In the genomic region with DNA sequence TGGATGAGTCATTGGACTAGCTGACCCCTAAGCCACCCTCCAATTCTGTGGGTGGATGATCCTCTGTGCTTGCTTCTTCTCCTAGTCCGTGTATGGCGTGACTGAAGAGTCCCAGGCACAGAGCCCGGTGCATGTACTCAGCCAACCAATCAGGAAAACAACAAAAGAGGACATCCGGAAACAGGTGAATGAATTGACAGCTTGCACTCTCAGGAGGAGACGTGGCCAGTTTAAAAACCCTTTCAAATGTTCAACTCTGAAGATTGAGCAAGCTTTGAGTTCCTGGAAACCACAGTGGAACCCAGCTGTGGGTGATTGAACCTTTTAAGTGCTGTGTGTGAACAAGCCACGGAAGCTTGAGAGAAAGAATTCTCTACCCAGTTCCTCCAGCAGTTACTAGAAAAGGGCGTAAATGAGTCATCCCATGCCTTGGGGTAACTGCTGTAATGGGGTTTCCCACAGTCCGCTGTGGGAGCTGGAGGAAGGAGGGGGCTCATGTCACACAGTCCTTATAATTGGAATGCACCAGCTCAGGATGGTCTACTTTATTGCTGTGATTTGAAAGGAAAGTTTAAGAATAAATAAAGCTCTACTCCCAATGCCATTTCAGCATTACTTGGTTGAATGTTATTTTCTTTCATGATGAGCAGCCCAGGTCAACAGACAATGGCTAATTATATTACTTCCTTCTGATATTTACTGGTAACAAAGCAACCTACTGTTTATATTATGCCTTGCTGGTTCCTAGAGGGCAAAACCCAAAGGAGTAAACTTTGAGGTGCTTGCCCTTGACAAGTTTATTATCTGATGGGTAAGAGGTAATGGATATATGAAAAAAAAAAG, we compare ENCODE assay signal across 8 cellular contexts.
A peak's percentile ranks its signal among the peaks of the same experiment; 100 is the strongest.
DNase-seq lines count a peak whose midpoint lies in the region; ATAC-seq and TF ChIP-seq lines count a peak whose summit lies in the region.

No MANE protein-coding gene starts in this region.

- DNase-seq in GM13976 (ENCODE audit: low spot score) (peak; percentile 79), HFFc6 (peak; percentile 85), NB4 (ENCODE audit: low read depth) (peak; percentile 86), activated T-cell treated with anti-CD3 and anti-CD28 coated beads for 48 hours (ENCODE audit: low read depth) (peak; percentile 41), heart right ventricle (peak in 1 of 2 donors; percentile 11), D341Med (ENCODE audit: low spot score) (no peak), BE2C (no peak)
- DNase-seq in stimulated activated CD4-positive, alpha-beta T cell treated with anti-CD3 and anti-CD28 coated beads, Interleukin-4, amount 100 ng/mL, for 48 hours (ENCODE audit: low read depth in 2 of 2): peak; percentile 21 to 39

- peaks cover 0 to 16% (median 6%) of the 10 kb centered on the region in 9 donors for H3K4me1 ChIP-seq in heart right ventricle
- no peaks in the 10 kb centered on the region for H3K4me1 ChIP-seq in BE2C

- peaks cover 18% of the 10 kb centered on the region for H3K27me3 Mint-ChIP-seq in HFFc6 (ENCODE audit: insufficient read depth)

- no peak for TF ChIP-seq CTCF in GM13976 (IDR thresholded peaks at IDR 0.05; ENCODE audit: borderline replicate concordance, control extremely low read depth, extremely low read depth, insufficient read depth, missing control alignments)
- TF ChIP-seq CTCF in HFFc6 (IDR thresholded peaks at IDR 0.05): no peak
- no peak for TF ChIP-seq CTCF in NB4 (IDR thresholded peaks at IDR 0.05; ENCODE audit: low read depth, low read length)
- TF ChIP-seq CTCF in heart right ventricle (IDR thresholded peaks at IDR 0.05): no peak
- TF ChIP-seq CTCF in BE2C (IDR thresholded peaks at IDR 0.05; ENCODE audit: low read depth, low read length): no peak

- peak overlapping the region; percentile 76; the same call in 1 of the 2 replicates for H3K27ac Mint-ChIP-seq in HFFc6

- in situ Hi-C loops in GM13976 (cut with MboI; ENCODE audit: low sequenced_read_pairs, unreplicated experiment): no loop called here

- H3K4me3 ChIP-seq in NB4 (ENCODE audit: low read depth, low read length) (no peak overlapping the region), heart right ventricle (no peak overlapping the region), BE2C (ENCODE audit: low read depth, low read length) (no peak overlapping the region)

- no peaks in the 10 kb centered on the region for H3K9me3 Mint-ChIP-seq in HFFc6

- 43 to 49% methylated on average over 8 of the region's 8 CpGs for WGBS in heart right ventricle, 2 donors

- H3K36me3 ChIP-seq in heart right ventricle (peaks cover 0 to 6% (median 0%) of the 10 kb centered on the region in 9 donors), BE2C (no peaks in the 10 kb centered on the region)

- no peak overlapping the region; the same call in 1 of the 2 replicates for H3K4me3 Mint-ChIP-seq in HFFc6

- TF ChIP-seq POLR2A in NB4 (IDR thresholded peaks at IDR 0.05; ENCODE audit: extremely low read depth, insufficient read length): no peak

- H3K27me3 ChIP-seq in heart right ventricle (no peaks in the 10 kb centered on the region), BE2C (peaks cover 13% of the 10 kb centered on the region)

- peak; percentile 25 to 94 (median 84) for ATAC-seq in heart right ventricle

- H3K36me3 Mint-ChIP-seq in HFFc6 (ENCODE audit: low read depth): no peaks in the 10 kb centered on the region

- peak overlapping the region in 3 of 10 donors; percentile 4 to 58 (median 27) for H3K27ac ChIP-seq in heart right ventricle

- intact Hi-C loops in heart right ventricle (cut with DNase I): no loop called here

- H3K4me1 Mint-ChIP-seq in HFFc6 (ENCODE audit: low read depth): peaks cover 15% of the 10 kb centered on the region

- H3K9me3 ChIP-seq in heart right ventricle (no peaks in the 10 kb centered on the region), BE2C (no peaks in the 10 kb centered on the region)

Comparison
In these comparisons a context has a peak if more than half of its experiments do, and no peak if none do; other contexts are left out.
1. DNase-seq: peak in GM13976 (single experiment), HFFc6 (single experiment), NB4 (single experiment), activated T-cell treated with anti-CD3 and anti-CD28 coated beads for 48 hours (single experiment) and stimulated activated CD4-positive, alpha-beta T cell treated with anti-CD3 and anti-CD28 coated beads, Interleukin-4, amount 100 ng/mL, for 48 hours (2 of 2); none in D341Med (single experiment) and BE2C (single experiment).